12 cellular contexts compared by ENCODE assay signal in the genomic region with DNA sequence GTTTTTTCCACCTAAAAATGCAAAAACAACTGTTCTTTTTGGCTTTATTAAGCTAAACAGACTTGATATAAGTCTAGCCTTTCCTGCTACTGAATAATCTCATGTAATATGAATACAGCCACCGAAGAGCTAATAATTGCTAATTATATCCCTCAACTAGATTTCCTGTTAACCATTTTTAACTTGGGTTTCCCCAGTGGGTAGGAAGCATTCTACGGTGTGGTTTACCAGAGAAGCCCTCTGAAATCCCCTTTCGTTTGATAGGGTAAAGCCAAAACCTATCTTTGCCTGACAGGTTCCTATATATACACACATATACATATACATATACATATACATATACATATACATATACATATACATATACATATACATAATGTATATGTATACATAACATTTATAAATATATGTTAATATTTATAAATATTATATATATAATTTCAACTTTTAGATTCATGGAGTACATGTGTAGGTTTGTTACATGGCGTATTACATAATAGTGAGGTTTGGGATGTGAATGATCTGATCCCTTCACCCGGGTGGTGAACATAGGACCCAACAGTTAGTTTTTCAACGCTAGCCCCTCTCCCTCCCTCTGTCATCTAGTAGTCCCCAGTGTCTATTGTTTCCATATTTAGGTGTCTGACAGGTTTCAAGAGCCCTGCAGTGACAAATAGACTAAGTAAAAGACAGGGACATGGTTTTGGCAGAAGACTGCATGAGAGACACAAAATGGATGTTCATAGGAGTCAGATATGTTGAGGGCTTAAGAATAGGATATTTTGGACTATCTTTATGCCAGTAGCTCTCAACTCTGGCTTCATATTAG.
DNase-seq lines count a peak whose midpoint lies in the region; ATAC-seq and TF ChIP-seq lines count a peak whose summit lies in the region.
"Had no signal": no experiment of that assay in that cellular context is flagged by ENCODE, and none has a peak within 500 bp of the region (broad histone marks: within the 10 kb centered on the region; RNA-seq: fewer than 3 reads in every experiment).

No MANE protein-coding gene starts in this region.

- ATAC-seq in GM18517 (IDR thresholded peaks at IDR 0.05; ENCODE audit: unreplicated experiment) (peak; percentile 62), GM21717 (IDR thresholded peaks at IDR 0.05; ENCODE audit: unreplicated experiment) (peak; percentile 49), HG03432 (IDR thresholded peaks at IDR 0.05; ENCODE audit: unreplicated experiment) (peak; percentile 55), sciatic nerve (no peak)

- intact Hi-C loops in spleen (cut with DNase I; ENCODE audit: low total_unique reads) (no loop called here), sciatic nerve (cut with DNase I) (no loop called here)

- peaks cover 0 to 28% (median 11%) of the 10 kb centered on the region in 6 donors for H3K4me1 ChIP-seq in spleen

- TF ChIP-seq CTCF in spleen (IDR thresholded peaks at IDR 0.05 in 8 of 11, conservative IDR thresholded peaks at IDR 0.05 in 3 of 11): no peak

- H3K27ac ChIP-seq in spleen: peak overlapping the region in 3 of 8 donors; percentile 4 to 51 (median 30)

- no peak overlapping the region for H3K4me3 ChIP-seq in spleen

- no peak for TF ChIP-seq POLR2A in spleen (IDR thresholded peaks at IDR 0.05)

- H3K36me3 ChIP-seq in spleen: no peaks in the 10 kb centered on the region

- WGBS in spleen, 5 donors: 48 to 63% (median 54%) methylated on average over 6 of the region's 6 CpGs

- peak; percentile 50 for DNase-seq in myocyte (ENCODE audit: low read depth)
- no peak for DNase-seq in spleen
- DNase-seq in NCI-H1417 (lab: John Stamatoyannopoulos, UW): no peak
- no peak for DNase-seq in sciatic nerve (ENCODE audit: low spot score)
- DNase-seq in NCI-H446 treated with DMSO at 0.1 percent for 48 hours (lab: John Stamatoyannopoulos, UW): no peak
- DNase-seq: activated CD8-positive, alpha-beta memory T cell treated with anti-CD3 and anti-CD28 coated beads, Interleukin-2, amount 50 U/mL, for 4 hours; IMR-90; kidney glomerular epithelial cell; T-cell had no signal

- peaks cover 0 to 2% (median 0%) of the 10 kb centered on the region in 8 donors for H3K9me3 ChIP-seq in spleen

- peaks cover 0 to 8% (median 0%) of the 10 kb centered on the region in 7 donors for H3K27me3 ChIP-seq in spleen (replicated peaks in 1 of 7)
